In the genomic region with DNA sequence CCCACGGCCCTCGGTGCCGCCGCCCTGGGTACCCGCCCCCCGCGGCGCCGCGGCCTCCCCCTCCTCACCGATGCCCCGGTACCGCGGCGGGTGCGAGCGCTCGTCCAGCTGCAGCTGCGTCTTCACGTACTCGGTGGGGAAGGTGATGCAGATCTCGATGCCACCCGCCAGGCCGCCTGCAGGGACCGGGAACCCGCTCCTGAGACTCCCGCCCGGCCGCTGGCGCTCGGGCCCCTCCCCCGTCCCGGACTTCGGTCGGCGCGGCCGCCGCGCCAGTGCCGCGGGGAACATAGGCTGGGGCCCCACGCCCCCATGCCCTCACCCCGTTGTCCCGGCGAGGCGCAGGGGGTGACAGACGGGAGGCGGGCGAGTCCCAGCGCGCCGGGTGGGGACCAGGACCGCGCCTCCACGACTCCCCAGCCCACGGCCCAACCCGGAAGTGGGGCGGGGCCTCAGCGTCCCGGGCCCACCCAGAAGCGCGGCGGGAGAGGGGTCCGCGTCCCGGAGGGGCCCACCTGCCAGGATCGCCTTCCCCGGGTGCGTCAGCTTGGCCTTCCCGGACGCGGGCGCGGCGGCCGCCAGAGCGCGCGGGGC, we compare ENCODE assay signal across 8 cellular contexts. TPM values are rescaled to one million over a fixed set of nuclear protein-coding genes. Genes with fewer than 3 reads are reported as not detected.
DNase-seq lines count a peak whose midpoint lies in the region; ATAC-seq, FAIRE-seq and TF ChIP-seq lines count a peak whose summit lies in the region.

No MANE protein-coding gene starts in this region.

- DNase-seq in stimulated activated CD4-positive, alpha-beta T cell treated with anti-CD3 and anti-CD28 coated beads, Interleukin-12 subunit alpha, Interleukin-12 subunit beta, amount 100 ng/mL, for 4 hours = peak; percentile 58
- DNase-seq in stimulated activated CD4-positive, alpha-beta T cell treated with anti-CD3 and anti-CD28 coated beads, Interleukin-2, amount 100 ng/mL, for 48 hours = no peak
- DNase-seq in RPMI7951 (ENCODE audit: low read depth) (peak; percentile 41), astrocyte of the hippocampus (ENCODE audit: low read depth, low spot score) (peak; percentile 64), small intestine (peak; percentile 79), D721Med (ENCODE audit: insufficient read length, low spot score) (no peak)

- FAIRE-seq in small intestine (lab: Jason Lieb, UNC) = no peak
- no peak for FAIRE-seq in D721Med (lab: Jason Lieb, UNC)

- no peaks in the 10 kb centered on the region for H3K9me3 ChIP-seq in iPS-18a (ENCODE audit: control insufficient read depth, low read depth, low read length)
- no peaks in the 10 kb centered on the region for H3K9me3 ChIP-seq in small intestine (ENCODE audit: control insufficient read depth, low read depth)

- no peak for TF ChIP-seq CTCF in D721Med (IDR thresholded peaks at IDR 0.05; ENCODE audit: insufficient read depth, missing control alignments)

- peak overlapping the region; percentile 62 for H3K9ac ChIP-seq in iPS-18a (ENCODE audit: low read length)

- H3K36me3 ChIP-seq in iPS-18a (ENCODE audit: control insufficient read depth, low read depth, low read length) (peaks cover 10% of the 10 kb centered on the region), small intestine (ENCODE audit: control insufficient read depth in 2 of 2, insufficient read depth in 2 of 2, low read length in 2 of 2) (no peaks in the 10 kb centered on the region)

- no peaks in the 10 kb centered on the region for H3K27me3 ChIP-seq in iPS-18a (ENCODE audit: control insufficient read depth, insufficient read depth, low read length)
- H3K27me3 ChIP-seq in small intestine (ENCODE audit: control insufficient read depth in 2 of 2, insufficient read depth in 2 of 2, low read length in 2 of 2) = no peaks in the 10 kb centered on the region

- WGBS in small intestine, 3 donors = 0 to 1% (median 1%) methylated on average over 50 to 80 of the region's 80 CpGs

- H3K4me1 ChIP-seq in iPS-18a (ENCODE audit: control insufficient read depth, low read depth, low read length) (peaks cover 11% of the 10 kb centered on the region), small intestine (ENCODE audit: control insufficient read depth in 2 of 2, insufficient read depth in 1 of 2, low read depth in 1 of 2, low read length in 1 of 2) (peaks cover 3 to 9% of the 10 kb centered on the region in 2 donors)

- ATAC-seq in HG02973 (IDR thresholded peaks at IDR 0.05; ENCODE audit: unreplicated experiment) = peak; percentile 16

- H3K4me3 ChIP-seq in iPS-18a (ENCODE audit: low read length) (peak overlapping the region; percentile 65), small intestine (ENCODE audit: low read depth in 1 of 2, low read length in 2 of 2) (peak overlapping the region; percentile 80 to 92)

- H3K27ac ChIP-seq in iPS-18a (ENCODE audit: low read length) (no peak overlapping the region), small intestine (ENCODE audit: low read depth in 1 of 2, low read length in 1 of 2) (peak overlapping the region; percentile 91 to 98)

RNA-seq across cellular contexts. Expression of a gene that starts 0.4 kb away (rescaled TPM):
- 58.3 and 70.0 TPM in 2 replicates for total RNA-seq in RPMI7951 (2014; rRNA removed; shearing (Covaris generic))
- polyA plus RNA-seq in small intestine = 100 to 1,000 TPM; 116 to 227 (median 127) TPM

RNA-seq across cellular contexts. Expression of a gene that starts 28.1 kb away (rescaled TPM):
- not detected in 2 replicates for total RNA-seq in RPMI7951 (2014; rRNA removed; shearing (Covaris generic))
- not detected for polyA plus RNA-seq in small intestine

RNA-seq across cellular contexts. Expression of a gene that starts 33.7 kb away (rescaled TPM):
- 9.4 and 10.2 TPM in 2 replicates for total RNA-seq in RPMI7951 (2014; rRNA removed; shearing (Covaris generic))
- 10 to 100 TPM; 11.2 to 13.5 (median 11.7) TPM for polyA plus RNA-seq in small intestine

RNA-seq across cellular contexts. Expression of a gene that starts 47.1 kb away (rescaled TPM):
- total RNA-seq in RPMI7951 (2014; rRNA removed; shearing (Covaris generic)) = not detected in 2 replicates
- polyA plus RNA-seq in small intestine = under 1 TPM in 1 of 3 donors, not detected in 2; 0.04 TPM

RNA-seq across cellular contexts. Expression of a gene that starts 56.0 kb away (rescaled TPM):
- total RNA-seq in RPMI7951 (2014; rRNA removed; shearing (Covaris generic)) = 24.8 and 32.0 TPM in 2 replicates
- polyA plus RNA-seq in small intestine = 10 to 100 TPM; 14.8 to 52.9 (median 15.1) TPM

Comparison
In these comparisons a context has a peak if more than half of its experiments do, and no peak if none do; other contexts are left out.
1. DNase-seq: peak in stimulated activated CD4-positive, alpha-beta T cell treated with anti-CD3 and anti-CD28 coated beads, Interleukin-12 subunit alpha, Interleukin-12 subunit beta, amount 100 ng/mL, for 4 hours (single experiment), RPMI7951 (single experiment), astrocyte of the hippocampus (single experiment) and small intestine (single experiment); none in stimulated activated CD4-positive, alpha-beta T cell treated with anti-CD3 and anti-CD28 coated beads, Interleukin-2, amount 100 ng/mL, for 48 hours (0 of 2) and D721Med (single experiment).